Comparison of ENCODE assay signal across 26 cellular contexts in genomic region chr6:5599112-5599511, GRCh38.
"Had no signal": no experiment of that assay in that cellular context is flagged by ENCODE, and none has a peak within 500 bp of the region (broad histone marks: within the 10 kb centered on the region; RNA-seq: fewer than 3 reads in every experiment).

No MANE protein-coding gene starts in this region.

- H3K36me3 Mint-ChIP-seq: WTC11 had no signal

- H3K27me3 ChIP-seq: brain microvascular endothelial cell, cardiac muscle cell, MG63, Peyer's patch, SJCRH30 had no signal

- H3K27ac ChIP-seq: brain microvascular endothelial cell, cardiac muscle cell, Peyer's patch, RWPE1, SJCRH30 had no signal

- DNase-seq: activated CD4-positive, alpha-beta T cell treated with anti-CD3 and anti-CD28 coated beads for 48 hours; activated CD4-positive, alpha-beta T cell treated with anti-CD3 and anti-CD28 coated beads, Interleukin-2, amount 50 U/mL, for 4 hours; activated CD4-positive, CD25-positive, alpha-beta regulatory T cell treated with anti-CD3 and anti-CD28 coated beads, Interleukin-2, amount 50 U/mL, for 72 hours; activated CD8-positive, alpha-beta memory T cell treated with anti-CD3 and anti-CD28 coated beads, Interleukin-2, amount 10 ng/mL, durations not matched to agents 7 days and 5 days; activated effector memory CD4-positive, alpha-beta T cell treated with anti-CD3 and anti-CD28 coated beads, Interleukin-2, amount 50 U/mL, for 16 hours; activated naive CD4-positive, alpha-beta T cell treated with Interleukin-2 at 50 U/mL for 16 hours; activated T-cell treated with anti-CD3 and anti-CD28 coated beads, Interleukin-2, amount 50 U/mL, for 24 hours; brain microvascular endothelial cell; MG63; MV-4-11; NCI-H1092 treated with DMSO at 0.1 percent for 48 hours; NCI-H1417 treated with DMSO at 0.1 percent for 48 hours; NCI-H1694; NCI-H2029 treated with DMSO at 0.1 percent for 48 hours; NCI-H345; NCI-H510A; NCI-H526 treated with DMSO at 0.1 percent for 48 hours; Peyer's patch; Right ventricle myocardium superior; SJCRH30 had no signal

- H3K27me3 Mint-ChIP-seq: activated CD8-positive, alpha-beta memory T cell treated with anti-CD3 and anti-CD28 coated beads, Interleukin-2, amount 10 ng/mL, durations not matched to agents 7 days and 5 days; activated naive CD8-positive, alpha-beta T cell; activated T-cell treated with anti-CD3 and anti-CD28 coated beads, Interleukin-2, amount 50 U/mL, for 24 hours had no signal

- H3K27ac Mint-ChIP-seq: activated CD8-positive, alpha-beta memory T cell treated with anti-CD3 and anti-CD28 coated beads, Interleukin-2, amount 10 ng/mL, durations not matched to agents 7 days and 5 days; activated naive CD8-positive, alpha-beta T cell; activated T-cell treated with anti-CD3 and anti-CD28 coated beads, Interleukin-2, amount 50 U/mL, for 24 hours; activated T-helper 1 cell treated with anti-CD3 and anti-CD28 coated beads, Interleukin-12 subunit alpha, Interleukin-12 subunit beta, Interleukin-2, Interleukin-4 antibody, amounts not matched to agents 30 ng/mL and 10 ng/mL and 1 ng/mL, durations not matched to agents 14 hours and 24 hours and 36 hours; T-helper 1 cell treated with Interleukin-12 subunit alpha and Interleukin-12 subunit beta and Interleukin-4 antibody, amounts not matched to agents 30 μg/mL and 1 μg/mL, for 36 hours; WTC11 had no signal

- ATAC-seq: activated CD8-positive, alpha-beta memory T cell treated with anti-CD3 and anti-CD28 coated beads, Interleukin-2, amount 10 ng/mL, durations not matched to agents 7 days and 5 days; WTC11 had no signal

- H3K4me1 Mint-ChIP-seq: activated CD8-positive, alpha-beta memory T cell treated with anti-CD3 and anti-CD28 coated beads, Interleukin-2, amount 10 ng/mL, durations not matched to agents 7 days and 5 days; WTC11 had no signal

- H3K9me3 Mint-ChIP-seq: activated T-cell treated with anti-CD3 and anti-CD28 coated beads, Interleukin-2, amount 50 U/mL, for 24 hours; activated T-helper 1 cell treated with anti-CD3 and anti-CD28 coated beads, Interleukin-12 subunit alpha, Interleukin-12 subunit beta, Interleukin-2, Interleukin-4 antibody, amounts not matched to agents 30 ng/mL and 10 ng/mL and 1 ng/mL, durations not matched to agents 14 hours and 24 hours and 36 hours; T-helper 1 cell treated with Interleukin-12 subunit alpha and Interleukin-12 subunit beta and Interleukin-4 antibody, amounts not matched to agents 30 μg/mL and 1 μg/mL, for 36 hours had no signal

- H3K36me3 ChIP-seq: brain microvascular endothelial cell, cardiac muscle cell, MG63, Peyer's patch, SJCRH30 had no signal

- H3K4me3 ChIP-seq: cardiac muscle cell, MG63, Peyer's patch, SJCRH30 had no signal

- H3K4me1 ChIP-seq: Peyer's patch, SJCRH30 had no signal

- H3K9me3 ChIP-seq: MG63, Peyer's patch, SJCRH30 had no signal

- H3K4me3 Mint-ChIP-seq: activated CD8-positive, alpha-beta memory T cell treated with anti-CD3 and anti-CD28 coated beads, Interleukin-2, amount 10 ng/mL, durations not matched to agents 7 days and 5 days; activated naive CD8-positive, alpha-beta T cell; activated T-cell treated with anti-CD3 and anti-CD28 coated beads, Interleukin-2, amount 50 U/mL, for 24 hours; activated T-helper 1 cell treated with anti-CD3 and anti-CD28 coated beads, Interleukin-12 subunit alpha, Interleukin-12 subunit beta, Interleukin-2, Interleukin-4 antibody, amounts not matched to agents 30 ng/mL and 10 ng/mL and 1 ng/mL, durations not matched to agents 14 hours and 24 hours and 36 hours; T-helper 1 cell treated with Interleukin-12 subunit alpha and Interleukin-12 subunit beta and Interleukin-4 antibody, amounts not matched to agents 30 μg/mL and 1 μg/mL, for 36 hours; WTC11 had no signal
